Comparison of ENCODE assay signal across 14 cellular contexts in genomic region chr9:99491408-99492259, GRCh38.
DNase-seq lines count a peak whose midpoint lies in the region; ATAC-seq and TF ChIP-seq lines count a peak whose summit lies in the region.
"Had no signal": no experiment of that assay in that cellular context is flagged by ENCODE, and none has a peak within 500 bp of the region (broad histone marks: within the 10 kb centered on the region; RNA-seq: fewer than 3 reads in every experiment).

No MANE protein-coding gene starts in this region.

- intact Hi-C loops in right cardiac atrium (cut with DNase I): no loop called here

- WGBS in right cardiac atrium: 68% methylated on average over 10 of the region's 10 CpGs

- H3K9me3 Mint-ChIP-seq in endothelial cell (ENCODE audit: unreplicated experiment): no peaks in the 10 kb centered on the region
- no peaks in the 10 kb centered on the region for H3K9me3 Mint-ChIP-seq in HFFc6
- no peaks in the 10 kb centered on the region for H3K9me3 Mint-ChIP-seq in CD8-positive, alpha-beta memory T cell

- no peak overlapping the region for H3K27ac ChIP-seq in right cardiac atrium (ENCODE audit: low read length)
- H3K27ac ChIP-seq in CD8-positive, alpha-beta memory T cell (ENCODE audit: low read depth, low read length): no peak overlapping the region
- H3K27ac ChIP-seq: VCaP had no signal

- no peaks in the 10 kb centered on the region for H3K4me1 ChIP-seq in right cardiac atrium (ENCODE audit: control insufficient read depth, insufficient read depth, low read length)
- H3K4me1 ChIP-seq in CD8-positive, alpha-beta memory T cell (ENCODE audit: insufficient read depth, low read length): no peaks in the 10 kb centered on the region

- TF ChIP-seq CTCF in AG09319 (IDR thresholded peaks at IDR 0.05; ENCODE audit: low read depth, low read length) (no peak), endothelial cell (IDR thresholded peaks at IDR 0.05; ENCODE audit: unreplicated experiment) (no peak), HFFc6 (IDR thresholded peaks at IDR 0.05) (no peak)

- H3K27me3 ChIP-seq in right cardiac atrium (ENCODE audit: control insufficient read depth, insufficient read depth): no peaks in the 10 kb centered on the region
- H3K27me3 ChIP-seq in CD8-positive, alpha-beta memory T cell (ENCODE audit: insufficient read depth, low read length, poor library complexity, severe bottlenecking): no peaks in the 10 kb centered on the region

- H3K27me3 Mint-ChIP-seq in endothelial cell (ENCODE audit: unreplicated experiment): peaks cover 4% of the 10 kb centered on the region
- peaks cover 13% of the 10 kb centered on the region for H3K27me3 Mint-ChIP-seq in HFFc6 (ENCODE audit: insufficient read depth)
- peaks cover 21 to 67% of the 10 kb centered on the region in 2 donors for H3K27me3 Mint-ChIP-seq in CD8-positive, alpha-beta memory T cell

- H3K9me3 ChIP-seq in right cardiac atrium (ENCODE audit: control insufficient read depth, low read length): no peaks in the 10 kb centered on the region
- no peaks in the 10 kb centered on the region for H3K9me3 ChIP-seq in CD8-positive, alpha-beta memory T cell (ENCODE audit: low read length)

- POLR2A ChIA-PET in CD8-positive, alpha-beta memory T cell (lab: Charles Lee): no interaction called here

- H3K36me3 ChIP-seq in CD8-positive, alpha-beta memory T cell (ENCODE audit: insufficient read depth, low read length): no peaks in the 10 kb centered on the region

- H3K36me3 Mint-ChIP-seq in endothelial cell (ENCODE audit: low read depth, unreplicated experiment) (no peaks in the 10 kb centered on the region), HFFc6 (ENCODE audit: low read depth) (no peaks in the 10 kb centered on the region)
- H3K36me3 Mint-ChIP-seq in CD8-positive, alpha-beta memory T cell: no peaks in the 10 kb centered on the region

- CTCF ChIA-PET in CD8-positive, alpha-beta memory T cell (lab: Charles Lee): interaction anchor here (2.0 kb wide), 1 partner anchor 14 kb away, joined by 4 read pairs; no protein-coding TSS in a partner anchor

- no peak overlapping the region for H3K4me3 Mint-ChIP-seq in endothelial cell (ENCODE audit: unreplicated experiment)
- H3K4me3 Mint-ChIP-seq in HFFc6: no peak overlapping the region
- H3K4me3 Mint-ChIP-seq in CD8-positive, alpha-beta memory T cell: no peak overlapping the region

- DNase-seq in AG09319 (ENCODE audit: extremely low read depth, low read depth) (peak; percentile 67), LHCN-M2 (ENCODE audit: low read depth) (peak; percentile 34), fibroblast of peridontal ligament (ENCODE audit: extremely low read depth) (peak; percentile 89), endothelial cell (ENCODE audit: low spot score) (no peak), right cardiac atrium (no peak), HFFc6 (no peak)
- DNase-seq in CD8-positive, alpha-beta memory T cell: no peak
- DNase-seq: ACHN; activated effector memory CD4-positive, alpha-beta T cell treated with anti-CD3 and anti-CD28 coated beads, Interleukin-2, amount 50 U/mL, for 16 hours; NCI-H1694; stimulated activated CD4-positive, alpha-beta T cell treated with anti-CD3 and anti-CD28 coated beads, Interleukin-15, amount 100 ng/mL, for 24 hours; stimulated activated naive CD8-positive, alpha-beta T cell treated with anti-CD3 and anti-CD28 coated beads, Interleukin-15, Interleukin-2, amounts not matched to agents 100 U/mL and 50 U/mL, for 24 hours had no signal

- H3K27ac Mint-ChIP-seq in endothelial cell (ENCODE audit: unreplicated experiment) (no peak overlapping the region), HFFc6 (no peak overlapping the region)
- H3K27ac Mint-ChIP-seq in CD8-positive, alpha-beta memory T cell: peak overlapping the region in 1 of 8 donors; percentile 55

- H3K4me3 ChIP-seq in right cardiac atrium (ENCODE audit: low read length): no peak overlapping the region
- no peak overlapping the region for H3K4me3 ChIP-seq in CD8-positive, alpha-beta memory T cell (ENCODE audit: low read length)

- ATAC-seq in GM21447 (IDR thresholded peaks at IDR 0.05; ENCODE audit: unreplicated experiment) (peak; percentile 63), right cardiac atrium (no peak)
- ATAC-seq: stimulated activated naive CD8-positive, alpha-beta T cell treated with anti-CD3 and anti-CD28 coated beads, Interleukin-15, Interleukin-2, amounts not matched to agents 100 U/mL and 50 U/mL, for 24 hours had no signal

- H3K4me1 Mint-ChIP-seq in endothelial cell (ENCODE audit: unreplicated experiment) (no peaks in the 10 kb centered on the region), HFFc6 (ENCODE audit: low read depth) (peaks cover 30% of the 10 kb centered on the region)
- H3K4me1 Mint-ChIP-seq in CD8-positive, alpha-beta memory T cell: peaks cover 0 to 5% (median 4%) of the 10 kb centered on the region in 3 donors

Comparison
In these comparisons a context has a peak if more than half of its experiments do, and no peak if none do; other contexts are left out.
1. DNase-seq: peak in AG09319 (single experiment), LHCN-M2 (single experiment) and fibroblast of peridontal ligament (single experiment); none in endothelial cell (single experiment), right cardiac atrium (0 of 3), HFFc6 (single experiment) and CD8-positive, alpha-beta memory T cell (0 of 5).